ENCODE assay signal across 3 cellular contexts in genomic region chr2:191977754-191978153, GRCh38.
A peak's percentile ranks its signal among the peaks of the same experiment; 100 is the strongest.
TF ChIP-seq lines count a peak whose summit lies in the region.

No MANE protein-coding gene starts in this region.

TF ChIP-seq in A549, 52 proteins besides CTCF, POLR2A, EP300 and RAD21 (continued from another document):
- no peak for TF ChIP-seq USF2 (IDR thresholded peaks at IDR 0.05)
- no peak for TF ChIP-seq CEBPB (IDR thresholded peaks at IDR 0.05)

TF ChIP-seq in GM23338, 12 proteins besides CTCF, POLR2A, EP300 and RAD21 (continued from another document):
- TF ChIP-seq, protein P1, sequence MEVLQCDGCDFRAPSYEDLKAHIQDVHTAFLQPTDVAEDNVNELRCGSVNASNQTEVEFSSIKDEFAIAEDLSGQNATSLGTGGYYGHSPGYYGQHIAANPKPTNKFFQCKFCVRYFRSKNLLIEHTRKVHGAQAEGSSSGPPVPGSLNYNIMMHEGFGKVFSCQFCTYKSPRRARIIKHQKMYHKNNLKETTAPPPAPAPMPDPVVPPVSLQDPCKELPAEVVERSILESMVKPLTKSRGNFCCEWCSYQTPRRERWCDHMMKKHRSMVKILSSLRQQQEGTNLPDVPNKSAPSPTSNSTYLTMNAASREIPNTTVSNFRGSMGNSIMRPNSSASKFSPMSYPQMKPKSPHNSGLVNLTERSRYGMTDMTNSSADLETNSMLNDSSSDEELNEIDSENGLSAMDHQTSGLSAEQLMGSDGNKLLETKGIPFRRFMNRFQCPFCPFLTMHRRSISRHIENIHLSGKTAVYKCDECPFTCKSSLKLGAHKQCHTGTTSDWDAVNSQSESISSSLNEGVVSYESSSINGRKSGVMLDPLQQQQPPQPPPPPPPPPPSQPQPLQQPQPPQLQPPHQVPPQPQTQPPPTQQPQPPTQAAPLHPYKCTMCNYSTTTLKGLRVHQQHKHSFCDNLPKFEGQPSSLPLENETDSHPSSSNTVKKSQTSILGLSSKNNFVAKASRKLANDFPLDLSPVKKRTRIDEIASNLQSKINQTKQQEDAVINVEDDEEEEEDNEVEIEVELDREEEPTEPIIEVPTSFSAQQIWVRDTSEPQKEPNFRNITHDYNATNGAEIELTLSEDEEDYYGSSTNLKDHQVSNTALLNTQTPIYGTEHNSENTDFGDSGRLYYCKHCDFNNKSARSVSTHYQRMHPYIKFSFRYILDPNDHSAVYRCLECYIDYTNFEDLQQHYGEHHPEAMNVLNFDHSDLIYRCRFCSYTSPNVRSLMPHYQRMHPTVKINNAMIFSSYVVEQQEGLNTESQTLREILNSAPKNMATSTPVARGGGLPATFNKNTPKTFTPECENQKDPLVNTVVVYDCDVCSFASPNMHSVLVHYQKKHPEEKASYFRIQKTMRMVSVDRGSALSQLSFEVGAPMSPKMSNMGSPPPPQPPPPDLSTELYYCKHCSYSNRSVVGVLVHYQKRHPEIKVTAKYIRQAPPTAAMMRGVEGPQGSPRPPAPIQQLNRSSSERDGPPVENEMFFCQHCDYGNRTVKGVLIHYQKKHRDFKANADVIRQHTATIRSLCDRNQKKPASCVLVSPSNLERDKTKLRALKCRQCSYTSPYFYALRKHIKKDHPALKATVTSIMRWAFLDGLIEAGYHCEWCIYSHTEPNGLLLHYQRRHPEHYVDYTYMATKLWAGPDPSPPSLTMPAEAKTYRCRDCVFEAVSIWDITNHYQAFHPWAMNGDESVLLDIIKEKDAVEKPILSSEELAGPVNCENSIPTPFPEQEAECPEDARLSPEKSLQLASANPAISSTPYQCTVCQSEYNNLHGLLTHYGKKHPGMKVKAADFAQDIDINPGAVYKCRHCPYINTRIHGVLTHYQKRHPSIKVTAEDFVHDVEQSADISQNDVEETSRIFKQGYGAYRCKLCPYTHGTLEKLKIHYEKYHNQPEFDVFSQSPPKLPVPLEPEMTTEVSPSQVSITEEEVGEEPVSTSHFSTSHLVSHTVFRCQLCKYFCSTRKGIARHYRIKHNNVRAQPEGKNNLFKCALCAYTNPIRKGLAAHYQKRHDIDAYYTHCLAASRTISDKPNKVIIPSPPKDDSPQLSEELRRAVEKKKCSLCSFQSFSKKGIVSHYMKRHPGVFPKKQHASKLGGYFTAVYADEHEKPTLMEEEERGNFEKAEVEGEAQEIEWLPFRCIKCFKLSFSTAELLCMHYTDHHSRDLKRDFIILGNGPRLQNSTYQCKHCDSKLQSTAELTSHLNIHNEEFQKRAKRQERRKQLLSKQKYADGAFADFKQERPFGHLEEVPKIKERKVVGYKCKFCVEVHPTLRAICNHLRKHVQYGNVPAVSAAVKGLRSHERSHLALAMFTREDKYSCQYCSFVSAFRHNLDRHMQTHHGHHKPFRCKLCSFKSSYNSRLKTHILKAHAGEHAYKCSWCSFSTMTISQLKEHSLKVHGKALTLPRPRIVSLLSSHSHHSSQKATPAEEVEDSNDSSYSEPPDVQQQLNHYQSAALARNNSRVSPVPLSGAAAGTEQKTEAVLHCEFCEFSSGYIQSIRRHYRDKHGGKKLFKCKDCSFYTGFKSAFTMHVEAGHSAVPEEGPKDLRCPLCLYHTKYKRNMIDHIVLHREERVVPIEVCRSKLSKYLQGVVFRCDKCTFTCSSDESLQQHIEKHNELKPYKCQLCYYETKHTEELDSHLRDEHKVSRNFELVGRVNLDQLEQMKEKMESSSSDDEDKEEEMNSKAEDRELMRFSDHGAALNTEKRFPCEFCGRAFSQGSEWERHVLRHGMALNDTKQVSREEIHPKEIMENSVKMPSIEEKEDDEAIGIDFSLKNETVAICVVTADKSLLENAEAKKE (CRISPR knock-in tag; IDR thresholded peaks at IDR 0.05) = no peak
- no peak for TF ChIP-seq ETS1 (IDR thresholded peaks at IDR 0.05)
- no peak for TF ChIP-seq REST (IDR thresholded peaks at IDR 0.05; ENCODE audit: unreplicated experiment)
- no peak for TF ChIP-seq EZH2phosphoT487 (IDR thresholded peaks at IDR 0.05; ENCODE audit: unreplicated experiment)
- TF ChIP-seq POLR2AphosphoS5 (IDR thresholded peaks at IDR 0.05; ENCODE audit: low read depth) = no peak

TF ChIP-seq in K562, 482 proteins besides CTCF, POLR2A, EP300 and RAD21 (continued from another document):
- TF ChIP-seq ZBTB12 (CRISPR knock-in tag; IDR thresholded peaks at IDR 0.05) = no peak
- peak; percentile 24; the same call in 1 of the 2 replicates for TF ChIP-seq ZNF316 (IDR thresholded peaks at IDR 0.05)
